1 cellular context compared by ENCODE assay signal in the genomic region with DNA sequence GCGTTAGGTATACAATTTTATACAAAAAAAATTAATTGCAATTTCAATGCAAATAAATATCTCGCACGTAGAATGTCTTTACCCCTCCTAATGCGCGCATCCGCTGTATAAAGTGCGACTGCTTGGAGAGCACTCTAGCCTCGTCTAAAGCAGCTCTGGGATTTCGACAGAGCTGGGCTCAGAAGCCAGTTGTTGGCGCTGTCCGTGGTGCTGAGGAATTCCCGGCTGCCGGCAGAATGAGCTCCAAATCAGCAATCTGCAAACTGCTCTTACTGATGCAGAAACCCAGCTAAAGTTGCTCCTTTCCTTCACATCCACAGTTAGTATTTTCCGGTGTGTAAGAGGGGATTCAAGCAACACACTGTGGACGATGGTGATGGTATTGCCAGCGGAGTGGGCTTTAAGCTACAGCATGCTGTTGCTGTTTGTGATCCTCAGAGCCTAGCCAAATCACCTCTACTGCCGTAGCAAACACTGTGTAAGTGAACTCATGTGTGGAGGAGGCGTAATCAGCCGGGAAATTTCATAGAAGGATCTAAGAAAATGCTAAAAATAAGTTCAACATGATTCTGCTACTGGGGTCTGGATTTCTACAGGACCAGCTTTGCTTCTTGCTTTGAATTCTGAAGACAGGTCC.
TF ChIP-seq lines count a peak whose summit lies in the region.

A gene (plus strand): TSS at position 137 of the 637 bp plus-strand sequence. CDS start 3,140 bp downstream, outside the sequence.

TF ChIP-seq in HepG2, 621 proteins besides CTCF, POLR2A, EP300 and RAD21 (continued from another document and continues in another):
- TF ChIP-seq, protein P1, sequence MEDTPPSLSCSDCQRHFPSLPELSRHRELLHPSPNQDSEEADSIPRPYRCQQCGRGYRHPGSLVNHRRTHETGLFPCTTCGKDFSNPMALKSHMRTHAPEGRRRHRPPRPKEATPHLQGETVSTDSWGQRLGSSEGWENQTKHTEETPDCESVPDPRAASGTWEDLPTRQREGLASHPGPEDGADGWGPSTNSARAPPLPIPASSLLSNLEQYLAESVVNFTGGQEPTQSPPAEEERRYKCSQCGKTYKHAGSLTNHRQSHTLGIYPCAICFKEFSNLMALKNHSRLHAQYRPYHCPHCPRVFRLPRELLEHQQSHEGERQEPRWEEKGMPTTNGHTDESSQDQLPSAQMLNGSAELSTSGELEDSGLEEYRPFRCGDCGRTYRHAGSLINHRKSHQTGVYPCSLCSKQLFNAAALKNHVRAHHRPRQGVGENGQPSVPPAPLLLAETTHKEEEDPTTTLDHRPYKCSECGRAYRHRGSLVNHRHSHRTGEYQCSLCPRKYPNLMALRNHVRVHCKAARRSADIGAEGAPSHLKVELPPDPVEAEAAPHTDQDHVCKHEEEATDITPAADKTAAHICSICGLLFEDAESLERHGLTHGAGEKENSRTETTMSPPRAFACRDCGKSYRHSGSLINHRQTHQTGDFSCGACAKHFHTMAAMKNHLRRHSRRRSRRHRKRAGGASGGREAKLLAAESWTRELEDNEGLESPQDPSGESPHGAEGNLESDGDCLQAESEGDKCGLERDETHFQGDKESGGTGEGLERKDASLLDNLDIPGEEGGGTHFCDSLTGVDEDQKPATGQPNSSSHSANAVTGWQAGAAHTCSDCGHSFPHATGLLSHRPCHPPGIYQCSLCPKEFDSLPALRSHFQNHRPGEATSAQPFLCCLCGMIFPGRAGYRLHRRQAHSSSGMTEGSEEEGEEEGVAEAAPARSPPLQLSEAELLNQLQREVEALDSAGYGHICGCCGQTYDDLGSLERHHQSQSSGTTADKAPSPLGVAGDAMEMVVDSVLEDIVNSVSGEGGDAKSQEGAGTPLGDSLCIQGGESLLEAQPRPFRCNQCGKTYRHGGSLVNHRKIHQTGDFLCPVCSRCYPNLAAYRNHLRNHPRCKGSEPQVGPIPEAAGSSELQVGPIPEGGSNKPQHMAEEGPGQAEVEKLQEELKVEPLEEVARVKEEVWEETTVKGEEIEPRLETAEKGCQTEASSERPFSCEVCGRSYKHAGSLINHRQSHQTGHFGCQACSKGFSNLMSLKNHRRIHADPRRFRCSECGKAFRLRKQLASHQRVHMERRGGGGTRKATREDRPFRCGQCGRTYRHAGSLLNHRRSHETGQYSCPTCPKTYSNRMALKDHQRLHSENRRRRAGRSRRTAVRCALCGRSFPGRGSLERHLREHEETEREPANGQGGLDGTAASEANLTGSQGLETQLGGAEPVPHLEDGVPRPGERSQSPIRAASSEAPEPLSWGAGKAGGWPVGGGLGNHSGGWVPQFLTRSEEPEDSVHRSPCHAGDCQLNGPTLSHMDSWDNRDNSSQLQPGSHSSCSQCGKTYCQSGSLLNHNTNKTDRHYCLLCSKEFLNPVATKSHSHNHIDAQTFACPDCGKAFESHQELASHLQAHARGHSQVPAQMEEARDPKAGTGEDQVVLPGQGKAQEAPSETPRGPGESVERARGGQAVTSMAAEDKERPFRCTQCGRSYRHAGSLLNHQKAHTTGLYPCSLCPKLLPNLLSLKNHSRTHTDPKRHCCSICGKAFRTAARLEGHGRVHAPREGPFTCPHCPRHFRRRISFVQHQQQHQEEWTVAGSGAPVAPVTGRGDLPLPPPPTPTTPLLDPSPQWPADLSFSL (CRISPR knock-in tag; IDR thresholded peaks at IDR 0.05), result no peak
- peak; percentile 11; the same call in 1 of the 2 replicates for TF ChIP-seq FOXJ3 (CRISPR knock-in tag; IDR thresholded peaks at IDR 0.05; ENCODE audit: borderline replicate concordance)
- TF ChIP-seq, protein P2, sequence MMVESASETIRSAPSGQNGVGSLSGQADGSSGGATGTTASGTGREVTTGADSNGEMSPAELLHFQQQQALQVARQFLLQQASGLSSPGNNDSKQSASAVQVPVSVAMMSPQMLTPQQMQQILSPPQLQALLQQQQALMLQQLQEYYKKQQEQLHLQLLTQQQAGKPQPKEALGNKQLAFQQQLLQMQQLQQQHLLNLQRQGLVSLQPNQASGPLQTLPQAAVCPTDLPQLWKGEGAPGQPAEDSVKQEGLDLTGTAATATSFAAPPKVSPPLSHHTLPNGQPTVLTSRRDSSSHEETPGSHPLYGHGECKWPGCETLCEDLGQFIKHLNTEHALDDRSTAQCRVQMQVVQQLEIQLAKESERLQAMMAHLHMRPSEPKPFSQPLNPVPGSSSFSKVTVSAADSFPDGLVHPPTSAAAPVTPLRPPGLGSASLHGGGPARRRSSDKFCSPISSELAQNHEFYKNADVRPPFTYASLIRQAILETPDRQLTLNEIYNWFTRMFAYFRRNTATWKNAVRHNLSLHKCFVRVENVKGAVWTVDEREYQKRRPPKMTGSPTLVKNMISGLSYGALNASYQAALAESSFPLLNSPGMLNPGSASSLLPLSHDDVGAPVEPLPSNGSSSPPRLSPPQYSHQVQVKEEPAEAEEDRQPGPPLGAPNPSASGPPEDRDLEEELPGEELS (CRISPR knock-in tag; IDR thresholded peaks at IDR 0.05), result 0 out of 2 replicates have a peak, but pooled peaks have one; percentile 28
- TF ChIP-seq, protein P3, sequence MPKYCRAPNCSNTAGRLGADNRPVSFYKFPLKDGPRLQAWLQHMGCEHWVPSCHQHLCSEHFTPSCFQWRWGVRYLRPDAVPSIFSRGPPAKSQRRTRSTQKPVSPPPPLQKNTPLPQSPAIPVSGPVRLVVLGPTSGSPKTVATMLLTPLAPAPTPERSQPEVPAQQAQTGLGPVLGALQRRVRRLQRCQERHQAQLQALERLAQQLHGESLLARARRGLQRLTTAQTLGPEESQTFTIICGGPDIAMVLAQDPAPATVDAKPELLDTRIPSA (CRISPR knock-in tag; IDR thresholded peaks at IDR 0.05; ENCODE audit: borderline replicate concordance), result 0 out of 2 replicates have a peak, but pooled peaks have one; percentile 54
- TF ChIP-seq, protein P4, sequence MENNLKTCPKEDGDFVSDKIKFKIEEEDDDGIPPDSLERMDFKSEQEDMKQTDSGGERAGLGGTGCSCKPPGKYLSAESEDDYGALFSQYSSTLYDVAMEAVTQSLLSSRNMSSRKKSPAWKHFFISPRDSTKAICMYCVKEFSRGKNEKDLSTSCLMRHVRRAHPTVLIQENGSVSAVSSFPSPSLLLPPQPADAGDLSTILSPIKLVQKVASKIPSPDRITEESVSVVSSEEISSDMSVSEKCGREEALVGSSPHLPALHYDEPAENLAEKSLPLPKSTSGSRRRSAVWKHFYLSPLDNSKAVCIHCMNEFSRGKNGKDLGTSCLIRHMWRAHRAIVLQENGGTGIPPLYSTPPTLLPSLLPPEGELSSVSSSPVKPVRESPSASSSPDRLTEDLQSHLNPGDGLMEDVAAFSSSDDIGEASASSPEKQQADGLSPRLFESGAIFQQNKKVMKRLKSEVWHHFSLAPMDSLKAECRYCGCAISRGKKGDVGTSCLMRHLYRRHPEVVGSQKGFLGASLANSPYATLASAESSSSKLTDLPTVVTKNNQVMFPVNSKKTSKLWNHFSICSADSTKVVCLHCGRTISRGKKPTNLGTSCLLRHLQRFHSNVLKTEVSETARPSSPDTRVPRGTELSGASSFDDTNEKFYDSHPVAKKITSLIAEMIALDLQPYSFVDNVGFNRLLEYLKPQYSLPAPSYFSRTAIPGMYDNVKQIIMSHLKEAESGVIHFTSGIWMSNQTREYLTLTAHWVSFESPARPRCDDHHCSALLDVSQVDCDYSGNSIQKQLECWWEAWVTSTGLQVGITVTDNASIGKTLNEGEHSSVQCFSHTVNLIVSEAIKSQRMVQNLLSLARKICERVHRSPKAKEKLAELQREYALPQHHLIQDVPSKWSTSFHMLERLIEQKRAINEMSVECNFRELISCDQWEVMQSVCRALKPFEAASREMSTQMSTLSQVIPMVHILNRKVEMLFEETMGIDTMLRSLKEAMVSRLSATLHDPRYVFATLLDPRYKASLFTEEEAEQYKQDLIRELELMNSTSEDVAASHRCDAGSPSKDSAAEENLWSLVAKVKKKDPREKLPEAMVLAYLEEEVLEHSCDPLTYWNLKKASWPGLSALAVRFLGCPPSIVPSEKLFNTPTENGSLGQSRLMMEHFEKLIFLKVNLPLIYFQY (CRISPR knock-in tag; IDR thresholded peaks at IDR 0.05; ENCODE audit: borderline replicate concordance), result peak; percentile 75; the same call in 1 of the 2 replicates
- no peak for TF ChIP-seq ZNF20 (CRISPR knock-in tag; IDR thresholded peaks at IDR 0.05)
- TF ChIP-seq, protein P5, sequence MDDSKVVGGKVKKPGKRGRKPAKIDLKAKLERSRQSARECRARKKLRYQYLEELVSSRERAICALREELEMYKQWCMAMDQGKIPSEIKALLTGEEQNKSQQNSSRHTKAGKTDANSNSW (CRISPR knock-in tag; IDR thresholded peaks at IDR 0.05; ENCODE audit: borderline replicate concordance), result no peak
- TF ChIP-seq, protein P6, sequence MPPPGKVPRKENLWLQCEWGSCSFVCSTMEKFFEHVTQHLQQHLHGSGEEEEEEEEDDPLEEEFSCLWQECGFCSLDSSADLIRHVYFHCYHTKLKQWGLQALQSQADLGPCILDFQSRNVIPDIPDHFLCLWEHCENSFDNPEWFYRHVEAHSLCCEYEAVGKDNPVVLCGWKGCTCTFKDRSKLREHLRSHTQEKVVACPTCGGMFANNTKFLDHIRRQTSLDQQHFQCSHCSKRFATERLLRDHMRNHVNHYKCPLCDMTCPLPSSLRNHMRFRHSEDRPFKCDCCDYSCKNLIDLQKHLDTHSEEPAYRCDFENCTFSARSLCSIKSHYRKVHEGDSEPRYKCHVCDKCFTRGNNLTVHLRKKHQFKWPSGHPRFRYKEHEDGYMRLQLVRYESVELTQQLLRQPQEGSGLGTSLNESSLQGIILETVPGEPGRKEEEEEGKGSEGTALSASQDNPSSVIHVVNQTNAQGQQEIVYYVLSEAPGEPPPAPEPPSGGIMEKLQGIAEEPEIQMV (CRISPR knock-in tag; IDR thresholded peaks at IDR 0.05; ENCODE audit: low read depth), result no peak
- TF ChIP-seq, protein P7, sequence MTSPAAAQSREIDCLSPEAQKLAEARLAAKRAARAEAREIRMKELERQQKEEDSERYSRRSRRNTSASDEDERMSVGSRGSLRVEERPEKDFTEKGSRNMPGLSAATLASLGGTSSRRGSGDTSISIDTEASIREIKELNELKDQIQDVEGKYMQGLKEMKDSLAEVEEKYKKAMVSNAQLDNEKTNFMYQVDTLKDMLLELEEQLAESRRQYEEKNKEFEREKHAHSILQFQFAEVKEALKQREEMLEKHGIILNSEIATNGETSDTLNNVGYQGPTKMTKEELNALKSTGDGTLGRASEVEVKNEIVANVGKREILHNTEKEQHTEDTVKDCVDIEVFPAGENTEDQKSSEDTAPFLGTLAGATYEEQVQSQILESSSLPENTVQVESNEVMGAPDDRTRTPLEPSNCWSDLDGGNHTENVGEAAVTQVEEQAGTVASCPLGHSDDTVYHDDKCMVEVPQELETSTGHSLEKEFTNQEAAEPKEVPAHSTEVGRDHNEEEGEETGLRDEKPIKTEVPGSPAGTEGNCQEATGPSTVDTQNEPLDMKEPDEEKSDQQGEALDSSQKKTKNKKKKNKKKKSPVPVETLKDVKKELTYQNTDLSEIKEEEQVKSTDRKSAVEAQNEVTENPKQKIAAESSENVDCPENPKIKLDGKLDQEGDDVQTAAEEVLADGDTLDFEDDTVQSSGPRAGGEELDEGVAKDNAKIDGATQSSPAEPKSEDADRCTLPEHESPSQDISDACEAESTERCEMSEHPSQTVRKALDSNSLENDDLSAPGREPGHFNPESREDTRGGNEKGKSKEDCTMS (CRISPR knock-in tag; conservative IDR thresholded peaks at IDR 0.05), result peak; percentile 96
- TF ChIP-seq, protein P8, sequence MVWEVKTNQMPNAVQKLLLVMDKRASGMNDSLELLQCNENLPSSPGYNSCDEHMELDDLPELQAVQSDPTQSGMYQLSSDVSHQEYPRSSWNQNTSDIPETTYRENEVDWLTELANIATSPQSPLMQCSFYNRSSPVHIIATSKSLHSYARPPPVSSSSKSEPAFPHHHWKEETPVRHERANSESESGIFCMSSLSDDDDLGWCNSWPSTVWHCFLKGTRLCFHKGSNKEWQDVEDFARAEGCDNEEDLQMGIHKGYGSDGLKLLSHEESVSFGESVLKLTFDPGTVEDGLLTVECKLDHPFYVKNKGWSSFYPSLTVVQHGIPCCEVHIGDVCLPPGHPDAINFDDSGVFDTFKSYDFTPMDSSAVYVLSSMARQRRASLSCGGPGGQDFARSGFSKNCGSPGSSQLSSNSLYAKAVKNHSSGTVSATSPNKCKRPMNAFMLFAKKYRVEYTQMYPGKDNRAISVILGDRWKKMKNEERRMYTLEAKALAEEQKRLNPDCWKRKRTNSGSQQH (CRISPR knock-in tag; IDR thresholded peaks at IDR 0.05; ENCODE audit: low read depth), result peak; percentile 95
- no peak for TF ChIP-seq JUND (CRISPR knock-in tag; IDR thresholded peaks at IDR 0.05)
- TF ChIP-seq KAT2B (IDR thresholded peaks at IDR 0.05; ENCODE audit: borderline replicate concordance, low read depth, low read length), result no peak
- TF ChIP-seq, protein P9, sequence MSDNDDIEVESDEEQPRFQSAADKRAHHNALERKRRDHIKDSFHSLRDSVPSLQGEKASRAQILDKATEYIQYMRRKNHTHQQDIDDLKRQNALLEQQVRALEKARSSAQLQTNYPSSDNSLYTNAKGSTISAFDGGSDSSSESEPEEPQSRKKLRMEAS (IDR thresholded peaks at IDR 0.05), result no peak
- no peak for TF ChIP-seq ZNF672 (CRISPR knock-in tag; IDR thresholded peaks at IDR 0.05)
- no peak for TF ChIP-seq NFIB (CRISPR knock-in tag; IDR thresholded peaks at IDR 0.05; ENCODE audit: borderline replicate concordance)
- TF ChIP-seq U2AF2 (IDR thresholded peaks at IDR 0.05; ENCODE audit: low read depth, low read length), result no peak
- 0 out of 2 replicates have a peak, but pooled peaks have one; percentile 51 for TF ChIP-seq ZNF44 (CRISPR knock-in tag; IDR thresholded peaks at IDR 0.05)
- TF ChIP-seq SCMH1 (CRISPR knock-in tag; IDR thresholded peaks at IDR 0.05; ENCODE audit: borderline replicate concordance), result no peak
- peak; percentile 91; the same call in 1 of the 2 replicates for TF ChIP-seq MIER3 (CRISPR knock-in tag; IDR thresholded peaks at IDR 0.05; ENCODE audit: borderline replicate concordance)
- TF ChIP-seq, protein P10, sequence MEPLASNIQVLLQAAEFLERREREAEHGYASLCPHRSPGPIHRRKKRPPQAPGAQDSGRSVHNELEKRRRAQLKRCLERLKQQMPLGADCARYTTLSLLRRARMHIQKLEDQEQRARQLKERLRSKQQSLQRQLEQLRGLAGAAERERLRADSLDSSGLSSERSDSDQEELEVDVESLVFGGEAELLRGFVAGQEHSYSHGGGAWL (CRISPR knock-in tag; IDR thresholded peaks at IDR 0.05), result peak; percentile 86; the same call in 1 of the 2 replicates
- TF ChIP-seq ZNF652 (CRISPR knock-in tag; IDR thresholded peaks at IDR 0.05; ENCODE audit: borderline replicate concordance, low read depth), result peak; percentile 24; the same call in 1 of the 2 replicates
- TF ChIP-seq ZNF205 (CRISPR knock-in tag; IDR thresholded peaks at IDR 0.05), result peak; percentile 82
- peak; percentile 54; the same call in 1 of the 2 replicates for TF ChIP-seq TBX2 (CRISPR knock-in tag; IDR thresholded peaks at IDR 0.05; ENCODE audit: borderline replicate concordance)
- TF ChIP-seq PPARG (CRISPR knock-in tag; conservative IDR thresholded peaks at IDR 0.05), result peak; percentile 55; the same call in 1 of the 2 replicates
- TF ChIP-seq, protein P11, sequence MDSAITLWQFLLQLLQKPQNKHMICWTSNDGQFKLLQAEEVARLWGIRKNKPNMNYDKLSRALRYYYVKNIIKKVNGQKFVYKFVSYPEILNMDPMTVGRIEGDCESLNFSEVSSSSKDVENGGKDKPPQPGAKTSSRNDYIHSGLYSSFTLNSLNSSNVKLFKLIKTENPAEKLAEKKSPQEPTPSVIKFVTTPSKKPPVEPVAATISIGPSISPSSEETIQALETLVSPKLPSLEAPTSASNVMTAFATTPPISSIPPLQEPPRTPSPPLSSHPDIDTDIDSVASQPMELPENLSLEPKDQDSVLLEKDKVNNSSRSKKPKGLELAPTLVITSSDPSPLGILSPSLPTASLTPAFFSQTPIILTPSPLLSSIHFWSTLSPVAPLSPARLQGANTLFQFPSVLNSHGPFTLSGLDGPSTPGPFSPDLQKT (CRISPR knock-in tag; IDR thresholded peaks at IDR 0.05; ENCODE audit: borderline replicate concordance), result no peak
